In the genomic region with DNA sequence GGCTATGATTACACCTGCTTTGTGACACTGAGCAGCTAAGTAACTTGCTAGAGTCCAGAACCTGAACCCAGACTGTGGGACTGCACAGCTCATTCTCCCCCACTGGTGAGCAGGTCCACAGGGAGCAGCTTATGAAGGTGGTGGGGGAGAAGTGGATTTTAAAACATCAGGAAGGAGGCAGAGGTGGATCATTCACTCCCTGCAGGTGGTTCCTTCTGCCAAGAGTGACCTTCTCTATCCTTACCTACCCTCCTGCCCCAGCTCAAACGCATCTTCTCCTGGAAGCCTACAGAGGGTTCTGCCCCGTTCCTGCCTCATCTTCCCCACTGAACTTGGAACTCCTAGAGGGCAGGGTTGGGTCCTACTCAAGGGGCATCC, we compare ENCODE assay signal across 1 cellular context.
TF ChIP-seq lines count a peak whose summit lies in the region.

No MANE protein-coding gene starts in this region.

TF ChIP-seq in A549, 52 proteins besides CTCF, POLR2A, EP300 and RAD21 (continued from another document):
- TF ChIP-seq BCL3 (IDR thresholded peaks at IDR 0.05): no peak
- TF ChIP-seq FOSB (CRISPR knock-in tag; IDR thresholded peaks at IDR 0.05): no peak
- no peak for TF ChIP-seq RNF2 (IDR thresholded peaks at IDR 0.05; ENCODE audit: borderline replicate concordance, low read depth)
- no peak for TF ChIP-seq HOXB5 (CRISPR knock-in tag; IDR thresholded peaks at IDR 0.05)
- no peak for TF ChIP-seq SMC3 (IDR thresholded peaks at IDR 0.05)
